9 cellular contexts compared by ENCODE assay signal in the genomic region with DNA sequence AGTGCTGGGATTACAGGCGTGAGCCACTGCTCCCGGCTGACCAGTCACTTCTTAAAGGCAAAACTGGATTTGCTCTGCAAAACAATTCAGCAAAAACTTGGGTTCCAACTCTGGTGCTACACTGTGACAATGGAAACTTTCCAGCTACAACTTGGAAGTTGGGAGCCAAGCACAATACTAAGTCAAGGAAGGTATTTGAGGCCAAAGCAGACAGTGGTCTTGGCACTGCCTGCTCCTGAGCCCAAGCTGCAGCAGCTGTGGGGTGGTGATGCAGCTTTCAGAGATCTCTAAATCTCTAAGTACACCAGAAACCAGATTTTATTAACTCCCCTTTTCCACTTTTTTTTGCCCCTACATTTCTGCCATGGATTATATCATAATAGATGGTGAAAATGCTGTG. TPM values are rescaled to one million over a fixed set of nuclear protein-coding genes. Genes with fewer than 3 reads are reported as not detected.
DNase-seq lines count a peak whose midpoint lies in the region; ATAC-seq and TF ChIP-seq lines count a peak whose summit lies in the region.
"Had no signal": no experiment of that assay in that cellular context is flagged by ENCODE, and none has a peak within 500 bp of the region (broad histone marks: within the 10 kb centered on the region; RNA-seq: fewer than 3 reads in every experiment).

No MANE protein-coding gene starts in this region.

- no peaks in the 10 kb centered on the region for H3K9me3 ChIP-seq in OCI-LY1 (ENCODE audit: low read length)

- H3K27ac ChIP-seq in OCI-LY1 (ENCODE audit: low read depth, low read length, poor library complexity, severe bottlenecking), result peak overlapping the region; percentile 87

- H3K36me3 ChIP-seq in OCI-LY1 (ENCODE audit: insufficient read depth, low read length), result no peaks in the 10 kb centered on the region

- no peak overlapping the region for H3K4me3 ChIP-seq in OCI-LY1 (ENCODE audit: low read depth, low read length, poor library complexity, severe bottlenecking)

- TF ChIP-seq CTCF in CD14-positive monocyte (IDR thresholded peaks at IDR 0.05), result no peak
- TF ChIP-seq CTCF in OCI-LY1 (IDR thresholded peaks at IDR 0.05; ENCODE audit: low read length), result no peak
- TF ChIP-seq CTCF in osteocyte (IDR thresholded peaks at IDR 0.05), result no peak

- H3K4me1 Mint-ChIP-seq in CD14-positive monocyte (peaks cover 20% of the 10 kb centered on the region), osteocyte (ENCODE audit: unreplicated experiment) (peaks cover 59% of the 10 kb centered on the region)

- no peaks in the 10 kb centered on the region for H3F3A ChIP-seq in OCI-LY1 (ENCODE audit: insufficient read depth, low read length)

- peak overlapping the region; percentile 47 for H3K9ac ChIP-seq in OCI-LY1 (ENCODE audit: low read length)

- H3K4me3 Mint-ChIP-seq in CD14-positive monocyte (no peak overlapping the region), osteocyte (ENCODE audit: unreplicated experiment) (no peak overlapping the region)
- H3K4me3 Mint-ChIP-seq: memory B cell had no signal

- DNase-seq in CD14-positive monocyte (ENCODE audit: low spot score) (no peak), dermis blood vessel endothelial cell (peak; percentile 24), osteocyte (ENCODE audit: extremely low spot score, unreplicated experiment) (no peak), kidney tubule cell (ENCODE audit: low spot score) (no peak), NCI-H146 (lab: John Stamatoyannopoulos, UW) (no peak), mesenteric fat pad (ENCODE audit: low spot score) (no peak)

- no peaks in the 10 kb centered on the region for H3K9me2 ChIP-seq in OCI-LY1 (ENCODE audit: low read depth, low read length)

- peaks cover 56% of the 10 kb centered on the region for H3K4me1 ChIP-seq in OCI-LY1 (ENCODE audit: insufficient read depth, low read length, severe bottlenecking)

- H3K36me3 Mint-ChIP-seq in CD14-positive monocyte (no peaks in the 10 kb centered on the region), osteocyte (ENCODE audit: unreplicated experiment) (no peaks in the 10 kb centered on the region)
- H3K36me3 Mint-ChIP-seq: memory B cell had no signal

- H3K9me3 Mint-ChIP-seq in CD14-positive monocyte (peaks cover 0 to 2% (median 0%) of the 10 kb centered on the region in 7 donors), osteocyte (ENCODE audit: unreplicated experiment) (no peaks in the 10 kb centered on the region)
- H3K9me3 Mint-ChIP-seq: memory B cell had no signal

- no peaks in the 10 kb centered on the region for H4K20me1 ChIP-seq in OCI-LY1 (ENCODE audit: insufficient read depth, low read length)

- no peaks in the 10 kb centered on the region for H3K27me3 ChIP-seq in OCI-LY1 (ENCODE audit: insufficient read depth, low read length)

- no peak overlapping the region for H2AFZ ChIP-seq in OCI-LY1 (ENCODE audit: low read length)

- peak overlapping the region; percentile 59; the same call in 1 of the 2 replicates for H3K4me2 ChIP-seq in OCI-LY1 (ENCODE audit: low read length)

- H3K27ac Mint-ChIP-seq in CD14-positive monocyte (peak overlapping the region in 4 of 7 donors; percentile 31 to 75 (median 60)), osteocyte (ENCODE audit: unreplicated experiment) (peak overlapping the region; percentile 94)
- H3K27ac Mint-ChIP-seq: memory B cell had no signal

- intact Hi-C loops in CD14-positive monocyte (cut with micrococcal nuclease), result loop anchor here (5.0 to 10.0 kb wide), 4 partner anchors 110 to 565 kb away; no protein-coding TSS in a partner anchor

- H3K27me3 Mint-ChIP-seq in CD14-positive monocyte (ENCODE audit: low read depth in 3 of 3) (peaks cover 0 to 7% (median 0%) of the 10 kb centered on the region in 3 donors), osteocyte (ENCODE audit: unreplicated experiment) (no peaks in the 10 kb centered on the region)

- H3K79me2 ChIP-seq in OCI-LY1 (ENCODE audit: insufficient read depth, low read length), result no peaks in the 10 kb centered on the region

- ATAC-seq in HG02938 (IDR thresholded peaks at IDR 0.05; ENCODE audit: unreplicated experiment), result no peak

RNA-seq across cellular contexts. Expression of gene ADM, which starts 17.5 kb away (rescaled TPM):
- polyA plus RNA-seq in CD14-positive monocyte, result 10 to 100 TPM in 1 of 2 donors, 1 to 10 TPM in 1; 9.5 to 20.0 TPM
- total RNA-seq in dermis blood vessel endothelial cell, result 308 and 569 TPM in 2 replicates
- 239 and 244 TPM in 2 replicates for total RNA-seq in osteocyte
- total RNA-seq in mesenteric fat pad, result 663 TPM

RNA-seq across cellular contexts. Expression of gene SBF2, which starts 28.4 kb away (rescaled TPM):
- 10 to 100 TPM in 1 of 2 donors, 1 to 10 TPM in 1; 8.9 to 16.4 TPM for polyA plus RNA-seq in CD14-positive monocyte
- total RNA-seq in dermis blood vessel endothelial cell, result 49.9 and 57.9 TPM in 2 replicates
- total RNA-seq in osteocyte, result 65.2 and 80.0 TPM in 2 replicates
- 99.7 TPM for total RNA-seq in mesenteric fat pad
